In genomic region chr19:4068058-4068966, GRCh38 we compare ENCODE assay signal across 8 cellular contexts. TPM values are rescaled to one million over a fixed set of nuclear protein-coding genes. Genes with fewer than 3 reads are reported as not detected.
A peak's percentile ranks its signal among the peaks of the same experiment; 100 is the strongest.
DNase-seq lines count a peak whose midpoint lies in the region; ATAC-seq and TF ChIP-seq lines count a peak whose summit lies in the region.

No MANE protein-coding gene starts in this region.

- peak overlapping the region; percentile 80 for H3K27ac Mint-ChIP-seq in activated naive CD4-positive, alpha-beta T cell treated with anti-CD3 and anti-CD28 coated beads, Interleukin-2, amount 50 U/mL, for 24 hours

- no peak for TF ChIP-seq EP300 in upper lobe of left lung (IDR thresholded peaks at IDR 0.05)

- no peaks in the 10 kb centered on the region for H3K9me3 ChIP-seq in adrenal gland (replicated peaks in 1 of 3)
- H3K9me3 ChIP-seq in lung (ENCODE audit: control insufficient read depth in 2 of 2, insufficient read depth in 1 of 2, low read length in 1 of 2): no peaks in the 10 kb centered on the region
- no peaks in the 10 kb centered on the region for H3K9me3 ChIP-seq in upper lobe of left lung

- H3K27ac ChIP-seq in adrenal gland: peak overlapping the region in 4 of 5 donors; percentile 86 to 98 (median 90)
- H3K27ac ChIP-seq in lung (ENCODE audit: low read depth in 1 of 2, low read length in 1 of 2): peak overlapping the region; percentile 89 to 91
- H3K27ac ChIP-seq in upper lobe of left lung: peak overlapping the region; percentile 94 to 98 (median 96)

- H3K4me1 ChIP-seq in adrenal gland (replicated peaks in 1 of 2) (peaks cover 9 to 19% of the 10 kb centered on the region in 2 donors), lung (ENCODE audit: control insufficient read depth in 2 of 2, insufficient read depth in 2 of 2, low read length in 2 of 2) (peaks cover 0 to 7% of the 10 kb centered on the region in 2 donors), upper lobe of left lung (peaks cover 21 to 36% (median 30%) of the 10 kb centered on the region in 4 donors)

- ATAC-seq in lung (ENCODE audit: insufficient read depth, low FRiP score) (no peak), upper lobe of left lung (ENCODE audit: low FRiP score in 2 of 2) (no peak), HG02885 (IDR thresholded peaks at IDR 0.05; ENCODE audit: poor library complexity, unreplicated experiment) (no peak), HG02759 (IDR thresholded peaks at IDR 0.05; ENCODE audit: unreplicated experiment) (no peak)

- TF ChIP-seq POLR2A in adrenal gland (IDR thresholded peaks at IDR 0.05) (no peak), upper lobe of left lung (IDR thresholded peaks at IDR 0.05) (no peak)

- peaks cover 25% of the 10 kb centered on the region for H3K4me1 Mint-ChIP-seq in activated naive CD4-positive, alpha-beta T cell treated with anti-CD3 and anti-CD28 coated beads, Interleukin-2, amount 50 U/mL, for 24 hours

- H3K36me3 ChIP-seq in adrenal gland (replicated peaks in 1 of 2) (no peaks in the 10 kb centered on the region), lung (ENCODE audit: control insufficient read depth in 2 of 2, insufficient read depth in 2 of 2, low read length in 2 of 2) (peaks cover 0 to 2% of the 10 kb centered on the region in 2 donors), upper lobe of left lung (peaks cover 0 to 3% (median 0%) of the 10 kb centered on the region in 4 donors)

- no peak for DNase-seq in activated naive CD4-positive, alpha-beta T cell (lab: John Stamatoyannopoulos, UW)
- DNase-seq in adrenal gland (no peak), lung (ENCODE audit: low spot score) (no peak), upper lobe of left lung (peak in 1 of 2 donors; percentile 26)
- no peak for DNase-seq in activated CD4-positive, alpha-beta T cell treated with anti-CD3 and anti-CD28 coated beads for 48 hours

- intact Hi-C loops in adrenal gland (cut with DNase I): no loop called here

- WGBS in adrenal gland, 4 donors: 23 to 24% (median 23%) methylated on average over 29 to 31 of the region's 31 CpGs
- 19 to 27% methylated on average over 31 of the region's 31 CpGs for WGBS in lung, 2 donors
- WGBS in upper lobe of left lung, 2 donors: 29 to 33% methylated on average over 23 to 31 of the region's 31 CpGs

- H3K36me3 Mint-ChIP-seq in activated naive CD4-positive, alpha-beta T cell treated with anti-CD3 and anti-CD28 coated beads, Interleukin-2, amount 50 U/mL, for 24 hours: peaks cover 2% of the 10 kb centered on the region

- H3K4me3 Mint-ChIP-seq in activated naive CD4-positive, alpha-beta T cell treated with anti-CD3 and anti-CD28 coated beads, Interleukin-2, amount 50 U/mL, for 24 hours: peak overlapping the region; percentile 88

- H3K27me3 ChIP-seq in adrenal gland (no peaks in the 10 kb centered on the region), lung (ENCODE audit: control insufficient read depth, insufficient read depth) (no peaks in the 10 kb centered on the region), upper lobe of left lung (no peaks in the 10 kb centered on the region)

- no peaks in the 10 kb centered on the region for H3K27me3 Mint-ChIP-seq in activated naive CD4-positive, alpha-beta T cell treated with anti-CD3 and anti-CD28 coated beads, Interleukin-2, amount 50 U/mL, for 24 hours

- H3K4me3 ChIP-seq in adrenal gland: peak overlapping the region in 2 of 4 donors; percentile 58 to 99
- H3K4me3 ChIP-seq in lung: no peak overlapping the region
- peak overlapping the region in 3 of 4 donors; percentile 83 to 100 (median 100) for H3K4me3 ChIP-seq in upper lobe of left lung

- no peaks in the 10 kb centered on the region for H3K9me3 Mint-ChIP-seq in activated naive CD4-positive, alpha-beta T cell treated with anti-CD3 and anti-CD28 coated beads, Interleukin-2, amount 50 U/mL, for 24 hours

- no peak for TF ChIP-seq CTCF in adrenal gland (IDR thresholded peaks at IDR 0.05)
- no peak for TF ChIP-seq CTCF in lung (IDR thresholded peaks at IDR 0.05; ENCODE audit: control extremely low read depth, extremely low read depth)
- no peak for TF ChIP-seq CTCF in upper lobe of left lung (IDR thresholded peaks at IDR 0.05)

RNA-seq across cellular contexts. Expression of gene ZBTB7A, which starts 1.6 kb away (rescaled TPM):
- total RNA-seq in adrenal gland (10 to 100 TPM; 34.3 to 77.2 (median 57.6) TPM), lung (10 to 100 TPM; 19.0 to 68.0 TPM), upper lobe of left lung (100 to 1,000 TPM in 1 of 6 donors, 10 to 100 TPM in 5; 54.1 to 131 (median 72.6) TPM)
- polyA plus RNA-seq in adrenal gland (10 to 100 TPM in 2 of 3 donors, 1 to 10 TPM in 1; 7.1 to 22.5 (median 10.6) TPM), lung (10 to 100 TPM; 13.4 to 20.1 TPM)

RNA-seq across cellular contexts. Expression of gene MAP2K2, which starts 55.6 kb away (rescaled TPM):
- 100 to 1,000 TPM in 7 of 8 donors, 10 to 100 TPM in 1; 88.4 to 188 (median 145) TPM for total RNA-seq in adrenal gland
- polyA plus RNA-seq in adrenal gland: 100 to 1,000 TPM; 114 to 369 (median 336) TPM
- 100 to 1,000 TPM in 1 of 2 donors, 10 to 100 TPM in 1; 63.6 to 146 TPM for total RNA-seq in lung
- 100 to 1,000 TPM; 120 to 181 TPM for polyA plus RNA-seq in lung
- 100 to 1,000 TPM in 5 of 6 donors, 10 to 100 TPM in 1; 86.8 to 170 (median 134) TPM for total RNA-seq in upper lobe of left lung
